ENCODE assay signal across 9 cellular contexts in the genomic region with DNA sequence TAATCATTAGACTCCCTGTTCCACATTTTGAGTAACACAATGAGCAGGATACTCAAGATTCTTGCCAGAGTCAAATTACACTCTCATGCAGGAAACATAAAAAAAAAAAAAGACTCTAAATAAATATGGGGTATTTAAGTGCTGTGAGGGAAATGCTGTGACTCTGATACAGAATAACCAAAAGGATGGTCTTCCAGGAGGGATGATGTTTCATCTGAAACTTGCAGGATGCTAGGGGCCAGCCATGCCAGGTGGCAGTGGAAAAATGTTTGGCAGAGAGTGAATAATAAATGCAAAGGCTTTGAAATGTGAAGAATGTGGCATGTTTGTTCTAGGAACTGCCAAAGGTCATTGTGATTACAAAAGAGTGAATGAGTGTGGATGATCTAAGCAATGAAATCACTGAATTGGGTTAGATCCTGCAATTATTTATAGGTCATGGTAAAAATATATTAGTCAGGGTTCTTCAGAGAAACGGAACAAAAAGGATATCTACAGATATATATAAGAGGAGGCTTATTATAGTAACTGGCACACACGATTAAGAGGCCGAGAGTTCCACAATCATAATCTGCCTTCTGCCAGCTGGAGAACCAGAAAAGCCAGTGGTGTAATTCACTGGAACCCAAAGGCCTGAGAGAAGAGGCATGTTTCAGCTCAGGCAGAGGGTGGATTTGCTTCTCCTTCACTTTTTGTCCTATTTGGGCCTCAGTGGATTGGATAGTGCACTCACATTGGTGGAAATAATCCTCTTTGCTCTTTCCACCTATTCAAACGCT.
DNase-seq lines count a peak whose midpoint lies in the region; ATAC-seq lines count a peak whose summit lies in the region.
"Had no signal": no experiment of that assay in that cellular context is flagged by ENCODE, and none has a peak within 500 bp of the region (broad histone marks: within the 10 kb centered on the region; RNA-seq: fewer than 3 reads in every experiment).

No MANE protein-coding gene starts in this region.

- ATAC-seq in GM21447 (IDR thresholded peaks at IDR 0.05; ENCODE audit: unreplicated experiment) (no peak), HG03521 (IDR thresholded peaks at IDR 0.05; ENCODE audit: unreplicated experiment) (no peak)

- DNase-seq in COLO668 (lab: John Stamatoyannopoulos, UW; ENCODE audit: unreplicated experiment) (peak; percentile 43), NCI-H1092 treated with DMSO at 0.1 percent for 48 hours (lab: John Stamatoyannopoulos, UW) (peak; percentile 76), astrocyte of the hippocampus (ENCODE audit: low read depth, low spot score) (peak; percentile 63), kidney tubule cell (ENCODE audit: low spot score) (peak; percentile 96), NCI-H128 (lab: John Stamatoyannopoulos, UW; ENCODE audit: unreplicated experiment) (no peak), KBM-7 (no peak)
- DNase-seq: activated CD4-positive, alpha-beta T cell treated with anti-CD3 and anti-CD28 coated beads for 1 hour had no signal

- in situ Hi-C loops in KBM-7 (cut with MboI; ENCODE audit: low pct_unique_long_range_greater_than_20kb, low sequenced_read_pairs), result no loop called here

Comparison
In these comparisons a context has a peak if more than half of its experiments do, and no peak if none do; other contexts are left out.
1. DNase-seq: peak in COLO668 (single experiment), NCI-H1092 treated with DMSO at 0.1 percent for 48 hours (single experiment), astrocyte of the hippocampus (single experiment) and kidney tubule cell (single experiment); none in NCI-H128 (single experiment) and KBM-7 (single experiment).